Comparison of ENCODE assay signal across 8 cellular contexts in the genomic region with DNA sequence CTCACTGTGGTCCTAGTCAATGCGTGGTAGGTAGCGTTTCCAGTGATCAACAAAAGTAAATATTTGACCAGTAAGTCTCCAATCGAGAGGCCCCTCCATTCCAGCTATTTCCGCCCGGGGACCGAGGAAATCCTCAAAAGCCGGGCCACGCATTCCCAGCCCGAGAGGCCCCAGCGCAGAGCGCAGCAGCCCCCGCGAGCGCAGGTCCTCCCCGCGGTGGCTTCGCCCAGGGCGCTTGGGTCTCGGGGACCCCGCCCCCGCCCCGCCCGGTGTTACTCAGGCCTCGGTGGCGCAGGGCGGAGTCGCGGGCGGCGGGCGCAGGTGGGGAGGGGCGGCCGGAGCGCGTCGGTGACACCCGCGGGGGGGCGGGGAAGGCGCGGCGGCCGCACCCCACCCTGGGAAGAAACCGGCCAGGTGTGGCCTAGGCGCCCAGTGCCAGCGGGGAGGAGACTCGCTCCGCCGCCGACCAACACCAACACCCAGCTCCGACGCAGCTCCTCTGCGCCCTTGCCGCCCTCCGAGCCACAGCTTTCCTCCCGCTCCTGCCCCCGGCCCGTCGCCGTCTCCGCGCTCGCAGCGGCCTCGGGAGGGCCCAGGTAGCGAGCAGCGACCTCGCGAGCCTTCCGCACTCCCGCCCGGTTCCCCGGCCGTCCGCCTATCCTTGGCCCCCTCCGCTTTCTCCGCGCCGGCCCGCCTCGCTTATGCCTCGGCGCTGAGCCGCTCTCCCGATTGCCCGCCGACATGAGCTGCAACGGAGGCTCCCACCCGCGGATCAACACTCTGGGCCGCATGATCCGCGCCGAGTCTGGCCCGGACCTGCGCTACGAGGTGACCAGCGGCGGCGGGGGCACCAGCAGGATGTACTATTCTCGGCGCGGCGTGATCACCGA. TPM values are rescaled to one million over a fixed set of nuclear protein-coding genes. Genes with fewer than 3 reads are reported as not detected.
A peak's percentile ranks its signal among the peaks of the same experiment; 100 is the strongest.
DNase-seq lines count a peak whose midpoint lies in the region; ATAC-seq and TF ChIP-seq lines count a peak whose summit lies in the region.

A gene with protein sequence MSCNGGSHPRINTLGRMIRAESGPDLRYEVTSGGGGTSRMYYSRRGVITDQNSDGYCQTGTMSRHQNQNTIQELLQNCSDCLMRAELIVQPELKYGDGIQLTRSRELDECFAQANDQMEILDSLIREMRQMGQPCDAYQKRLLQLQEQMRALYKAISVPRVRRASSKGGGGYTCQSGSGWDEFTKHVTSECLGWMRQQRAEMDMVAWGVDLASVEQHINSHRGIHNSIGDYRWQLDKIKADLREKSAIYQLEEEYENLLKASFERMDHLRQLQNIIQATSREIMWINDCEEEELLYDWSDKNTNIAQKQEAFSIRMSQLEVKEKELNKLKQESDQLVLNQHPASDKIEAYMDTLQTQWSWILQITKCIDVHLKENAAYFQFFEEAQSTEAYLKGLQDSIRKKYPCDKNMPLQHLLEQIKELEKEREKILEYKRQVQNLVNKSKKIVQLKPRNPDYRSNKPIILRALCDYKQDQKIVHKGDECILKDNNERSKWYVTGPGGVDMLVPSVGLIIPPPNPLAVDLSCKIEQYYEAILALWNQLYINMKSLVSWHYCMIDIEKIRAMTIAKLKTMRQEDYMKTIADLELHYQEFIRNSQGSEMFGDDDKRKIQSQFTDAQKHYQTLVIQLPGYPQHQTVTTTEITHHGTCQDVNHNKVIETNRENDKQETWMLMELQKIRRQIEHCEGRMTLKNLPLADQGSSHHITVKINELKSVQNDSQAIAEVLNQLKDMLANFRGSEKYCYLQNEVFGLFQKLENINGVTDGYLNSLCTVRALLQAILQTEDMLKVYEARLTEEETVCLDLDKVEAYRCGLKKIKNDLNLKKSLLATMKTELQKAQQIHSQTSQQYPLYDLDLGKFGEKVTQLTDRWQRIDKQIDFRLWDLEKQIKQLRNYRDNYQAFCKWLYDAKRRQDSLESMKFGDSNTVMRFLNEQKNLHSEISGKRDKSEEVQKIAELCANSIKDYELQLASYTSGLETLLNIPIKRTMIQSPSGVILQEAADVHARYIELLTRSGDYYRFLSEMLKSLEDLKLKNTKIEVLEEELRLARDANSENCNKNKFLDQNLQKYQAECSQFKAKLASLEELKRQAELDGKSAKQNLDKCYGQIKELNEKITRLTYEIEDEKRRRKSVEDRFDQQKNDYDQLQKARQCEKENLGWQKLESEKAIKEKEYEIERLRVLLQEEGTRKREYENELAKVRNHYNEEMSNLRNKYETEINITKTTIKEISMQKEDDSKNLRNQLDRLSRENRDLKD (N-terminal part only) (plus strand): TSS at position 497 of the 890 bp plus-strand sequence. CDS start 245 bp downstream, at position 742.

- peaks cover 51% of the 10 kb centered on the region for H3K27me3 Mint-ChIP-seq in activated naive CD4-positive, alpha-beta T cell treated with anti-CD3 and anti-CD28 coated beads, Interleukin-2, amount 50 U/mL, for 24 hours

- peak; percentile 96 for TF ChIP-seq POLR2A in prostate gland (IDR thresholded peaks at IDR 0.05)

- H3K36me3 ChIP-seq in prostate gland, result no peaks in the 10 kb centered on the region

- no peaks in the 10 kb centered on the region for H3K36me3 Mint-ChIP-seq in activated naive CD4-positive, alpha-beta T cell treated with anti-CD3 and anti-CD28 coated beads, Interleukin-2, amount 50 U/mL, for 24 hours

- peak within 1 kb of the TSS; percentile 93 for H3K27ac ChIP-seq in prostate gland

- ATAC-seq in left cardiac atrium, result peak; percentile 74

- H3K4me1 ChIP-seq in prostate gland (replicated peaks), result peaks cover 7% of the 10 kb centered on the region

- peak; percentile 16 for DNase-seq in DMS79 treated with DMSO at 0.1 percent for 48 hours (lab: John Stamatoyannopoulos, UW)
- no peak for DNase-seq in DMS79 (lab: John Stamatoyannopoulos, UW)
- peak; percentile 89 for DNase-seq in NCI-H2029 (lab: John Stamatoyannopoulos, UW)
- peak; percentile 62 for DNase-seq in left cardiac atrium
- peak; percentile 91 for DNase-seq in prostate gland (ENCODE audit: low spot score)
- DNase-seq in head of caudate nucleus, result no peak
- DNase-seq in KG1 (lab: John Stamatoyannopoulos, UW), result no peak

- peak within 1 kb of the TSS; percentile 77 to 91 for H3K4me3 ChIP-seq in prostate gland

- no peak within 1 kb of the TSS for H3K27ac Mint-ChIP-seq in activated naive CD4-positive, alpha-beta T cell treated with anti-CD3 and anti-CD28 coated beads, Interleukin-2, amount 50 U/mL, for 24 hours

- intact Hi-C loops in left cardiac atrium (cut with DNase I) (loop anchor here in 1 of 2 donors (2.0 kb wide), 1 partner anchor 75 kb away; no protein-coding TSS in a partner anchor), prostate gland (cut with DNase I) (no loop called here), head of caudate nucleus (cut with DNase I) (no loop called here)

- peak within 1 kb of the TSS; percentile 78 for H3K4me3 Mint-ChIP-seq in activated naive CD4-positive, alpha-beta T cell treated with anti-CD3 and anti-CD28 coated beads, Interleukin-2, amount 50 U/mL, for 24 hours

- no peak for TF ChIP-seq CTCF in prostate gland (IDR thresholded peaks at IDR 0.05)

- 1% methylated on average over 58 of the region's 105 CpGs for WGBS in prostate gland

- H3K9me3 ChIP-seq in prostate gland, result no peaks in the 10 kb centered on the region

- H3K4me1 Mint-ChIP-seq in activated naive CD4-positive, alpha-beta T cell treated with anti-CD3 and anti-CD28 coated beads, Interleukin-2, amount 50 U/mL, for 24 hours, result peaks cover 7% of the 10 kb centered on the region

- H3K27me3 ChIP-seq in prostate gland (replicated peaks; ENCODE audit: insufficient read depth), result no peaks in the 10 kb centered on the region

- no peaks in the 10 kb centered on the region for H3K9me3 Mint-ChIP-seq in activated naive CD4-positive, alpha-beta T cell treated with anti-CD3 and anti-CD28 coated beads, Interleukin-2, amount 50 U/mL, for 24 hours

RNA-seq across cellular contexts. Expression of the gene that starts here (rescaled TPM):
- total RNA-seq in left cardiac atrium, result 100 to 1,000 TPM; 179 to 198 TPM
- 100 to 1,000 TPM in 1 of 2 donors, 10 to 100 TPM in 1; 60.6 to 211 TPM for total RNA-seq in prostate gland

Comparison
In these comparisons a context has a peak if more than half of its experiments do, and no peak if none do; other contexts are left out.
1. DNase-seq: peak in DMS79 treated with DMSO at 0.1 percent for 48 hours (single experiment), NCI-H2029 (single experiment), left cardiac atrium (single experiment) and prostate gland (single experiment); none in DMS79 (single experiment), head of caudate nucleus (0 of 42) and KG1 (single experiment).